In genomic region chr3:69079269-69080159, GRCh38 we compare ENCODE assay signal across 8 cellular contexts. TPM values are rescaled to one million over a fixed set of nuclear protein-coding genes. Genes with fewer than 3 reads are reported as not detected.
A peak's percentile ranks its signal among the peaks of the same experiment; 100 is the strongest.
DNase-seq lines count a peak whose midpoint lies in the region; ATAC-seq, FAIRE-seq and TF ChIP-seq lines count a peak whose summit lies in the region.

No MANE protein-coding gene starts in this region.

- H4K91ac ChIP-seq in mesenchymal stem cell (ENCODE audit: low read length): peak overlapping the region; percentile 46

- H2AK5ac ChIP-seq in mesenchymal stem cell (ENCODE audit: low read length, severe bottlenecking): no peak overlapping the region

- CTCF ChIA-PET in Panc1 (lab: Charles Lee): interaction anchor here (0.5 to 0.7 kb wide), 3 partner anchors 59 to 175 kb away, joined by 3 to 4 read pairs (median 3); no protein-coding TSS in a partner anchor

- H2BK5ac ChIP-seq in mesenchymal stem cell (ENCODE audit: low read depth, low read length, poor library complexity, severe bottlenecking): peak overlapping the region; percentile 51

- TSS peak; percentile 76 for BruUV-seq in Panc1 (replicated peaks; lab: Mats Ljungman, UMichigan)

- FAIRE-seq in urothelium cell line (lab: Jason Lieb, UNC): no peak

- H3K9me3 ChIP-seq in BLaER1 (no peaks in the 10 kb centered on the region), Panc1 (ENCODE audit: control insufficient read depth, insufficient read depth, low read depth, low read length) (no peaks in the 10 kb centered on the region), mesenchymal stem cell (ENCODE audit: control insufficient read depth, low read length) (no peaks in the 10 kb centered on the region)

- intact Hi-C loops in Panc1 (cut with micrococcal nuclease; ENCODE audit: unreplicated experiment): no loop called here
- intact Hi-C loops in dorsolateral prefrontal cortex (cut with DNase I): no loop called here

- H2BK12ac ChIP-seq in mesenchymal stem cell (ENCODE audit: low read length in 2 of 2): no peak overlapping the region

- H3K23ac ChIP-seq in mesenchymal stem cell (ENCODE audit: low read length in 2 of 2): no peak overlapping the region

- TF ChIP-seq CTCF in Panc1 (IDR thresholded peaks at IDR 0.05) (no peak), dorsolateral prefrontal cortex (IDR thresholded peaks at IDR 0.05 in 54 of 56, conservative IDR thresholded peaks at IDR 0.05 in 2 of 56; ENCODE audit: low read depth in 1 of 56, partially characterized antibody in 56 of 56) (no peak)

- ATAC-seq in GM19455 (IDR thresholded peaks at IDR 0.05; ENCODE audit: unreplicated experiment): peak; percentile 25
- ATAC-seq in Panc1: peak; percentile 30; the same call in 1 of the 2 replicates

- peaks cover 19% of the 10 kb centered on the region for H3K36me3 ChIP-seq in BLaER1
- peaks cover 6% of the 10 kb centered on the region for H3K36me3 ChIP-seq in Panc1 (ENCODE audit: control insufficient read depth, insufficient read depth, low read length)
- H3K36me3 ChIP-seq in mesenchymal stem cell (ENCODE audit: control insufficient read depth in 1 of 2, insufficient read depth in 2 of 2, low read depth in 1 of 2, low read length in 2 of 2): peaks cover 4 to 13% of the 10 kb centered on the region in 2 experiments

- H3K27me3 ChIP-seq in BLaER1 (no peaks in the 10 kb centered on the region), Panc1 (ENCODE audit: control insufficient read depth, insufficient read depth, low read length) (no peaks in the 10 kb centered on the region), dorsolateral prefrontal cortex (no peaks in the 10 kb centered on the region), mesenchymal stem cell (ENCODE audit: control insufficient read depth in 1 of 2, insufficient read depth in 1 of 2, low read length in 2 of 2) (no peaks in the 10 kb centered on the region)

- no peak overlapping the region for H3K18ac ChIP-seq in mesenchymal stem cell (ENCODE audit: low read depth in 1 of 2, low read length in 2 of 2)

- peak overlapping the region; percentile 49 for H2AFZ ChIP-seq in mesenchymal stem cell (ENCODE audit: low read depth, low read length)

- peak overlapping the region; percentile 93 for H3K27ac ChIP-seq in BLaER1
- H3K27ac ChIP-seq in Panc1 (ENCODE audit: low read length): peak overlapping the region; percentile 77
- peak overlapping the region; percentile 54 to 99 (median 92) for H3K27ac ChIP-seq in dorsolateral prefrontal cortex
- no peak overlapping the region for H3K27ac ChIP-seq in mesenchymal stem cell (ENCODE audit: low read length, poor library complexity, severe bottlenecking)

- H3K14ac ChIP-seq in mesenchymal stem cell (ENCODE audit: low read length in 2 of 2): no peak overlapping the region

- in situ Hi-C loops in Panc1 (cut with HindIII; ENCODE audit: low pct_unique_long_range_greater_than_20kb, low sequenced_read_pairs): no loop called here

- H3K4me2 ChIP-seq in BLaER1 (peak overlapping the region; percentile 97), mesenchymal stem cell (ENCODE audit: low read length, poor library complexity, severe bottlenecking) (peak overlapping the region; percentile 66)

- peak overlapping the region; percentile 95 for H3K9ac ChIP-seq in BLaER1
- peak overlapping the region; percentile 89 for H3K9ac ChIP-seq in mesenchymal stem cell (ENCODE audit: low read length)

- peak overlapping the region in 1 of 2 experiments; percentile 73 for H3K4ac ChIP-seq in mesenchymal stem cell (ENCODE audit: low read depth in 1 of 2, low read length in 2 of 2)

- no peak overlapping the region for H2BK15ac ChIP-seq in mesenchymal stem cell (ENCODE audit: low read depth, poor library complexity, severe bottlenecking)

- H3K79me1 ChIP-seq in mesenchymal stem cell (replicated peaks; ENCODE audit: low read length, poor library complexity, severe bottlenecking): peaks cover 6% of the 10 kb centered on the region

- no peak overlapping the region for H4K8ac ChIP-seq in mesenchymal stem cell (ENCODE audit: low read length)

- DNase-seq in Panc1 (ENCODE audit: low read depth, low spot score): no peak
- no peak for DNase-seq in dorsolateral prefrontal cortex
- DNase-seq in mesenchymal stem cell: peak; percentile 22
- peak; percentile 24 for DNase-seq in urothelium cell line (ENCODE audit: low spot score)
- DNase-seq in COR-L47 (lab: John Stamatoyannopoulos, UW): no peak
- DNase-seq in NCI-H128 (lab: John Stamatoyannopoulos, UW; ENCODE audit: unreplicated experiment): no peak

- peaks cover 16% of the 10 kb centered on the region for H4K20me1 ChIP-seq in BLaER1

- H3K4me1 ChIP-seq in BLaER1 (peaks cover 61% of the 10 kb centered on the region), Panc1 (ENCODE audit: control insufficient read depth, insufficient read depth, low read length) (peaks cover 29% of the 10 kb centered on the region), mesenchymal stem cell (ENCODE audit: control insufficient read depth, insufficient read depth, low read depth, low read length) (peaks cover 9% of the 10 kb centered on the region)

- H2BK120ac ChIP-seq in mesenchymal stem cell (ENCODE audit: low read depth, low read length): peak overlapping the region; percentile 77

- POLR2A ChIA-PET in Panc1 (lab: Charles Lee): interaction anchor here (0.7 kb wide), 1 partner anchor 11 kb away, joined by 11 read pairs; no protein-coding TSS in a partner anchor

- 4% methylated on average over 15 of the region's 29 CpGs for WGBS in mesenchymal stem cell

- H3K4me3 ChIP-seq in BLaER1: peak overlapping the region; percentile 89
- peak overlapping the region; percentile 77 to 78 for H3K4me3 ChIP-seq in Panc1 (ENCODE audit: low read depth in 2 of 2, low read length in 2 of 2)
- peak overlapping the region; percentile 57 to 98 (median 89) for H3K4me3 ChIP-seq in dorsolateral prefrontal cortex
- peak overlapping the region; percentile 82 to 89 for H3K4me3 ChIP-seq in mesenchymal stem cell (ENCODE audit: insufficient read depth in 1 of 2, low read depth in 1 of 2, low read length in 2 of 2)

RNA-seq across cellular contexts. Expression of gene UBA3, which starts 0.7 kb away (rescaled TPM):
- total RNA-seq in Panc1 (2021; ENCODE audit: unreplicated experiment) (47.1 TPM), dorsolateral prefrontal cortex (10 to 100 TPM; 45.9 to 99.3 (median 65.9) TPM)
- 33.7 TPM for polyA plus RNA-seq in Panc1 (2012; ENCODE audit: insufficient read length)
- 37.9 TPM for polyA plus RNA-seq in mesenchymal stem cell (2013, experiment 1 of 2)
- 37.7 TPM for polyA plus RNA-seq in mesenchymal stem cell (2013, experiment 2 of 2)

RNA-seq across cellular contexts. Expression of gene ARL6IP5, which starts 5.2 kb away (rescaled TPM):
- 41.5 TPM for total RNA-seq in Panc1 (2021; ENCODE audit: unreplicated experiment)
- 52.8 TPM for polyA plus RNA-seq in Panc1 (2012; ENCODE audit: insufficient read length)
- 100 to 1,000 TPM in 113 of 120 experiments, 10 to 100 TPM in 7; 51.3 to 182 (median 139) TPM for total RNA-seq in dorsolateral prefrontal cortex
- polyA plus RNA-seq in mesenchymal stem cell (2013, experiment 1 of 2): 119 TPM
- 122 TPM for polyA plus RNA-seq in mesenchymal stem cell (2013, experiment 2 of 2)

RNA-seq across cellular contexts. Expression of gene TMF1, which starts 27.4 kb away (rescaled TPM):
- 18.7 TPM for total RNA-seq in Panc1 (2021; ENCODE audit: unreplicated experiment)
- polyA plus RNA-seq in Panc1 (2012; ENCODE audit: insufficient read length): 8.0 TPM
- total RNA-seq in dorsolateral prefrontal cortex: 10 to 100 TPM; 26.4 to 42.8 (median 33.8) TPM
- polyA plus RNA-seq in mesenchymal stem cell (2013, experiment 1 of 2): 26.6 TPM
- polyA plus RNA-seq in mesenchymal stem cell (2013, experiment 2 of 2): 27.0 TPM

RNA-seq across cellular contexts. Expression of gene LMOD3, which starts 42.9 kb away (rescaled TPM):
- total RNA-seq in Panc1 (2021; ENCODE audit: unreplicated experiment) (not detected), dorsolateral prefrontal cortex (1 to 10 TPM in 7 of 120 experiments, under 1 TPM in 106, not detected in 7; 0.13 to 1.2 (median 0.44) TPM)
- not detected for polyA plus RNA-seq in Panc1 (2012; ENCODE audit: insufficient read length)
- polyA plus RNA-seq in mesenchymal stem cell (2013, experiment 1 of 2): 0.32 TPM
- polyA plus RNA-seq in mesenchymal stem cell (2013, experiment 2 of 2): 0.41 TPM

Comparison
In these comparisons a context has a peak if more than half of its experiments do, and no peak if none do; other contexts are left out.
1. DNase-seq: peak in mesenchymal stem cell (single experiment) and urothelium cell line (single experiment); none in Panc1 (single experiment), dorsolateral prefrontal cortex (0 of 10), COR-L47 (single experiment) and NCI-H128 (single experiment).
2. Peak in every context shown above with its lines, with median percentiles within 50 percentile points of each other: H3K4me3 ChIP-seq.